In the genomic region with DNA sequence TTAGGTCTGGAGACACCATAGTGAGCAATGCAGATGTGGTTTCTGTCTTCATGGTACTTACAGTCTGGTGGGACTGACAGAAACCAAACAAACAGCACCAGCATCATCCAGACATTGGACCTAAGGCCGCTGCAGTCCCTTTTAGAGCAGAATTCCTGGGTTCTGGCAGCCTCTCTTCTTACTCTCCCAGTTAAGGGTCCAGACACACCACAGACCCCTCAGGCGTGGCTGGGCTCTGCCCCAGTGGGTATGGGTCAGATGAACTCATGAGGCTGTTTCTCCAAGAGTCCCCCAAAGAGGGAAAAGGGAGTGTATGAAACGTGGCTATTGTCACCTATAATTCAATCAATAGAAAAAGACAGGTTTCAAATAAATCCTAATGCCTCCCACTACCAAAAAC, we compare ENCODE assay signal across 7 cellular contexts. TPM values are rescaled to one million over a fixed set of nuclear protein-coding genes. Genes with fewer than 3 reads are reported as not detected.
"Had no signal": no experiment of that assay in that cellular context is flagged by ENCODE, and none has a peak within 500 bp of the region (broad histone marks: within the 10 kb centered on the region; RNA-seq: fewer than 3 reads in every experiment).

No MANE protein-coding gene starts in this region.

- H3K4me3 ChIP-seq: GM23338 had no signal

- H3K27ac Mint-ChIP-seq: GM23338, H9, IgD-negative memory B cell had no signal

- H3K27ac ChIP-seq: HL-60 had no signal

- H3K4me3 Mint-ChIP-seq: GM23338, H9 had no signal

- H3K36me3 Mint-ChIP-seq: IgD-negative memory B cell had no signal

RNA-seq across cellular contexts. Expression of a gene that starts 31.3 kb away (rescaled TPM):
- total RNA-seq: H1, H9, HepG2, HT1080 had no signal
